ENCODE assay signal across 11 cellular contexts in genomic region chr1:31007462-31007991, GRCh38. TPM values are rescaled to one million over a fixed set of nuclear protein-coding genes. Genes with fewer than 3 reads are reported as not detected.
DNase-seq lines count a peak whose midpoint lies in the region; ATAC-seq and TF ChIP-seq lines count a peak whose summit lies in the region.
"Had no signal": no experiment of that assay in that cellular context is flagged by ENCODE, and none has a peak within 500 bp of the region (broad histone marks: within the 10 kb centered on the region; RNA-seq: fewer than 3 reads in every experiment).

No MANE protein-coding gene starts in this region.

- H3K36me3 Mint-ChIP-seq in activated naive CD4-positive, alpha-beta T cell treated with anti-CD3 and anti-CD28 coated beads, Interleukin-2, amount 50 U/mL, for 24 hours: peaks cover 14% of the 10 kb centered on the region
- peaks cover 49% of the 10 kb centered on the region for H3K36me3 Mint-ChIP-seq in activated CD8-positive, alpha-beta T cell treated with anti-CD3 and anti-CD28 coated beads, Interleukin-2, amount 10 ng/mL, durations not matched to agents 7 days and 5 days (ENCODE audit: low read depth)

- no peaks in the 10 kb centered on the region for H3K9me3 Mint-ChIP-seq in activated naive CD4-positive, alpha-beta T cell treated with anti-CD3 and anti-CD28 coated beads, Interleukin-2, amount 50 U/mL, for 24 hours
- H3K9me3 Mint-ChIP-seq in activated CD8-positive, alpha-beta T cell treated with anti-CD3 and anti-CD28 coated beads, Interleukin-2, amount 10 ng/mL, durations not matched to agents 7 days and 5 days (ENCODE audit: insufficient read depth): no peaks in the 10 kb centered on the region

- H3K4me1 ChIP-seq in suprapubic skin: peaks cover 53% of the 10 kb centered on the region

- WGBS in suprapubic skin: 44% methylated on average over 2 of the region's 2 CpGs

- no peak for TF ChIP-seq CTCF in suprapubic skin (IDR thresholded peaks at IDR 0.05)

- peaks cover 79% of the 10 kb centered on the region for H3K4me1 Mint-ChIP-seq in activated naive CD4-positive, alpha-beta T cell treated with anti-CD3 and anti-CD28 coated beads, Interleukin-2, amount 50 U/mL, for 24 hours
- peaks cover 41% of the 10 kb centered on the region for H3K4me1 Mint-ChIP-seq in activated CD8-positive, alpha-beta T cell treated with anti-CD3 and anti-CD28 coated beads, Interleukin-2, amount 10 ng/mL, durations not matched to agents 7 days and 5 days (ENCODE audit: low read depth)

- CTCF ChIA-PET in activated CD8-positive, alpha-beta T cell treated with anti-CD3 and anti-CD28 coated beads, Interleukin-2, amount 10 ng/mL, durations not matched to agents 7 days and 5 days (lab: Charles Lee): interaction anchor here (1.5 kb wide), 1 partner anchor 16 kb away, joined by 4 read pairs; no protein-coding TSS in a partner anchor

- peak overlapping the region; percentile 70 for H3K27ac Mint-ChIP-seq in activated naive CD4-positive, alpha-beta T cell treated with anti-CD3 and anti-CD28 coated beads, Interleukin-2, amount 50 U/mL, for 24 hours
- peak overlapping the region; percentile 32 for H3K27ac Mint-ChIP-seq in activated CD8-positive, alpha-beta T cell treated with anti-CD3 and anti-CD28 coated beads, Interleukin-2, amount 10 ng/mL, durations not matched to agents 7 days and 5 days

- ATAC-seq in activated CD8-positive, alpha-beta T cell treated with anti-CD3 and anti-CD28 coated beads, Interleukin-2, amount 10 ng/mL, durations not matched to agents 7 days and 5 days: no peak
- no peak for ATAC-seq in GM19455 (IDR thresholded peaks at IDR 0.05; ENCODE audit: unreplicated experiment)
- ATAC-seq: gastroesophageal sphincter had no signal

- no peaks in the 10 kb centered on the region for H3K9me3 ChIP-seq in suprapubic skin
- H3K9me3 ChIP-seq: BLaER1 treated with 17β-estradiol and CSF1 and Interleukin-3, amounts not matched to agents 10 nM and 100 nM; gastroesophageal sphincter had no signal

- no peak for DNase-seq in activated naive CD4-positive, alpha-beta T cell treated with anti-CD3 and anti-CD28 coated beads, Interleukin-2, amount 50 U/mL, for 16 hours
- DNase-seq in activated CD8-positive, alpha-beta T cell treated with anti-CD3 and anti-CD28 coated beads, Interleukin-2, amount 10 ng/mL, durations not matched to agents 7 days and 5 days: no peak
- DNase-seq in glomerular endothelial cell (ENCODE audit: extremely low read depth, low read depth, low spot score): peak; percentile 25
- DNase-seq in suprapubic skin (ENCODE audit: low spot score in 2 of 2): no peak
- DNase-seq in stimulated activated CD4-positive, alpha-beta T cell treated with anti-CD3 and anti-CD28 coated beads, Interleukin-4, amount 100 ng/mL, for 1 hour: no peak
- DNase-seq in DMS153 treated with DMSO at 0.1 percent for 48 hours (lab: John Stamatoyannopoulos, UW; ENCODE audit: unreplicated experiment): no peak
- DNase-seq: NCI-H82 had no signal

- no peak for TF ChIP-seq EP300 in suprapubic skin (IDR thresholded peaks at IDR 0.05)

- H3K27ac ChIP-seq in suprapubic skin: peak overlapping the region; percentile 29
- H3K27ac ChIP-seq: BLaER1 treated with 17β-estradiol and CSF1 and Interleukin-3, amounts not matched to agents 10 nM and 100 nM had no signal

- H3K36me3 ChIP-seq in suprapubic skin: peaks cover 25% of the 10 kb centered on the region

- no peaks in the 10 kb centered on the region for H3K27me3 Mint-ChIP-seq in activated naive CD4-positive, alpha-beta T cell treated with anti-CD3 and anti-CD28 coated beads, Interleukin-2, amount 50 U/mL, for 24 hours
- no peaks in the 10 kb centered on the region for H3K27me3 Mint-ChIP-seq in activated CD8-positive, alpha-beta T cell treated with anti-CD3 and anti-CD28 coated beads, Interleukin-2, amount 10 ng/mL, durations not matched to agents 7 days and 5 days (ENCODE audit: low read depth)

- H3K27me3 ChIP-seq in suprapubic skin: no peaks in the 10 kb centered on the region
- H3K27me3 ChIP-seq: BLaER1 treated with 17β-estradiol and CSF1 and Interleukin-3, amounts not matched to agents 10 nM and 100 nM; gastroesophageal sphincter had no signal

- POLR2A ChIA-PET in activated CD8-positive, alpha-beta T cell treated with anti-CD3 and anti-CD28 coated beads, Interleukin-2, amount 10 ng/mL, durations not matched to agents 7 days and 5 days (lab: Charles Lee): no interaction called here

- no peak for TF ChIP-seq POLR2A in suprapubic skin (IDR thresholded peaks at IDR 0.05)

- no peak overlapping the region for H3K4me3 Mint-ChIP-seq in activated naive CD4-positive, alpha-beta T cell treated with anti-CD3 and anti-CD28 coated beads, Interleukin-2, amount 50 U/mL, for 24 hours
- H3K4me3 Mint-ChIP-seq in activated CD8-positive, alpha-beta T cell treated with anti-CD3 and anti-CD28 coated beads, Interleukin-2, amount 10 ng/mL, durations not matched to agents 7 days and 5 days: no peak overlapping the region

- H3K4me3 ChIP-seq in suprapubic skin: no peak overlapping the region
- H3K4me3 ChIP-seq: BLaER1 treated with 17β-estradiol and CSF1 and Interleukin-3, amounts not matched to agents 10 nM and 100 nM; gastroesophageal sphincter had no signal

RNA-seq across cellular contexts. Expression of gene PUM1, which starts 58.0 kb away (rescaled TPM):
- 10 to 100 TPM; 91.0 to 94.9 TPM for total RNA-seq in activated CD8-positive, alpha-beta T cell treated with anti-CD3 and anti-CD28 coated beads, Interleukin-2, amount 10 ng/mL, durations not matched to agents 7 days and 5 days
- total RNA-seq in glomerular endothelial cell (64.3 and 74.7 TPM in 2 replicates), suprapubic skin (100 to 1,000 TPM; 100 to 132 (median 110) TPM)
